ENCODE assay signal across 8 cellular contexts in genomic region chr20:58414786-58415185, GRCh38. TPM values are rescaled to one million over a fixed set of nuclear protein-coding genes. Genes with fewer than 3 reads are reported as not detected.
DNase-seq lines count a peak whose midpoint lies in the region; ATAC-seq and TF ChIP-seq lines count a peak whose summit lies in the region.
"Not testable (repeated sequence)": the region's sequence is repeated elsewhere in the genome, so short reads cannot be mapped to it uniquely, and the experiment has no call there.

No MANE protein-coding gene starts in this region.

- intact Hi-C loops in CD4-positive, alpha-beta memory T cell (cut with micrococcal nuclease); Caco-2 (cut with micrococcal nuclease; ENCODE audit: unreplicated experiment); naive thymus-derived CD4-positive, alpha-beta T cell (cut with micrococcal nuclease): not testable (repeated sequence)

- not testable (repeated sequence) for H3K9me3 Mint-ChIP-seq in CD4-positive, alpha-beta memory T cell; Caco-2 (ENCODE audit: unreplicated experiment); activated T-helper 17 cell treated with anti-CD3 and anti-CD28 coated beads, Interleukin-2, amount 50 U/mL, for 72 hours; activated naive CD8-positive, alpha-beta T cell (ENCODE audit: low read depth); effector memory CD8-positive, alpha-beta T cell; immature natural killer cell; naive thymus-derived CD4-positive, alpha-beta T cell

- H3K9me3 ChIP-seq in CD4-positive, alpha-beta memory T cell (ENCODE audit: control insufficient read depth in 1 of 2, low read length in 2 of 2); Caco-2; naive thymus-derived CD4-positive, alpha-beta T cell (ENCODE audit: control insufficient read depth in 2 of 3, low read length in 3 of 3); neutrophil: not testable (repeated sequence)

- H3K4me1 ChIP-seq in CD4-positive, alpha-beta memory T cell (ENCODE audit: insufficient read depth, low read length) = peaks cover 37% of the 10 kb centered on the region
- not testable (repeated sequence) for H3K4me1 ChIP-seq in Caco-2
- H3K4me1 ChIP-seq in naive thymus-derived CD4-positive, alpha-beta T cell (ENCODE audit: control insufficient read depth in 2 of 2, insufficient read depth in 2 of 2, low read length in 2 of 2) = peaks cover 12 to 19% of the 10 kb centered on the region in 2 donors
- peaks cover 35 to 40% of the 10 kb centered on the region in 2 experiments for H3K4me1 ChIP-seq in neutrophil (ENCODE audit: control insufficient read depth in 1 of 2, insufficient read depth in 1 of 2, low read depth in 1 of 2, low read length in 1 of 2)

- not testable (repeated sequence) for BruUV-seq in Caco-2 (replicated peaks; lab: Mats Ljungman, UMichigan)

- not testable (repeated sequence) for ATAC-seq in activated T-helper 17 cell treated with anti-CD3 and anti-CD28 coated beads, Interleukin-2, amount 50 U/mL, for 72 hours (replicated peaks); effector memory CD8-positive, alpha-beta T cell (replicated peaks); naive thymus-derived CD4-positive, alpha-beta T cell

- H3K27me3 Mint-ChIP-seq in CD4-positive, alpha-beta memory T cell; Caco-2 (ENCODE audit: insufficient read depth, unreplicated experiment); activated T-helper 17 cell treated with anti-CD3 and anti-CD28 coated beads, Interleukin-2, amount 50 U/mL, for 72 hours; activated naive CD8-positive, alpha-beta T cell; effector memory CD8-positive, alpha-beta T cell; immature natural killer cell (ENCODE audit: low read depth in 3 of 3); naive thymus-derived CD4-positive, alpha-beta T cell: not testable (repeated sequence)

- CTCF ChIA-PET in CD4-positive, alpha-beta memory T cell (lab: Charles Lee; ENCODE audit: partially characterized antibody); Caco-2 (lab: Charles Lee); naive thymus-derived CD4-positive, alpha-beta T cell (lab: Charles Lee): not testable (repeated sequence)

- peak overlapping the region in 1 of 8 donors; percentile 65 for H3K4me3 Mint-ChIP-seq in CD4-positive, alpha-beta memory T cell
- not testable (repeated sequence) for H3K4me3 Mint-ChIP-seq in Caco-2 (ENCODE audit: unreplicated experiment); activated T-helper 17 cell treated with anti-CD3 and anti-CD28 coated beads, Interleukin-2, amount 50 U/mL, for 72 hours; activated naive CD8-positive, alpha-beta T cell; effector memory CD8-positive, alpha-beta T cell; immature natural killer cell
- peak overlapping the region in 3 of 10 donors; percentile 12 to 48 (median 33) for H3K4me3 Mint-ChIP-seq in naive thymus-derived CD4-positive, alpha-beta T cell

- POLR2A ChIA-PET in CD4-positive, alpha-beta memory T cell (lab: Charles Lee; ENCODE audit: partially characterized antibody); Caco-2 (lab: Charles Lee); naive thymus-derived CD4-positive, alpha-beta T cell (lab: Charles Lee): not testable (repeated sequence)

- H3K27ac Mint-ChIP-seq in CD4-positive, alpha-beta memory T cell = peak overlapping the region in 5 of 7 donors; percentile 49 to 78 (median 52)
- peak overlapping the region; percentile 37 for H3K27ac Mint-ChIP-seq in Caco-2 (ENCODE audit: unreplicated experiment)
- H3K27ac Mint-ChIP-seq in activated T-helper 17 cell treated with anti-CD3 and anti-CD28 coated beads, Interleukin-2, amount 50 U/mL, for 72 hours = peak overlapping the region; percentile 34
- H3K27ac Mint-ChIP-seq in activated naive CD8-positive, alpha-beta T cell = peak overlapping the region; percentile 72
- H3K27ac Mint-ChIP-seq in effector memory CD8-positive, alpha-beta T cell = peak overlapping the region; percentile 20 to 91
- H3K27ac Mint-ChIP-seq in immature natural killer cell = peak overlapping the region in 5 of 6 donors; percentile 34 to 55 (median 45)
- H3K27ac Mint-ChIP-seq in naive thymus-derived CD4-positive, alpha-beta T cell = peak overlapping the region in 5 of 9 donors; percentile 2 to 80 (median 73)

- H3K27ac ChIP-seq in CD4-positive, alpha-beta memory T cell (ENCODE audit: low read depth, low read length); naive thymus-derived CD4-positive, alpha-beta T cell (ENCODE audit: low read depth, low read length): not testable (repeated sequence)
- peak overlapping the region; percentile 89 for H3K27ac ChIP-seq in neutrophil

- peaks cover 21 to 32% of the 10 kb centered on the region in 2 donors for H3K36me3 Mint-ChIP-seq in CD4-positive, alpha-beta memory T cell
- H3K36me3 Mint-ChIP-seq in Caco-2 (ENCODE audit: insufficient read depth, unreplicated experiment) (peaks cover 68% of the 10 kb centered on the region), immature natural killer cell (peaks cover 0 to 10% (median 9%) of the 10 kb centered on the region in 3 donors)
- H3K36me3 Mint-ChIP-seq in activated T-helper 17 cell treated with anti-CD3 and anti-CD28 coated beads, Interleukin-2, amount 50 U/mL, for 72 hours (ENCODE audit: low read depth) = peaks cover 47% of the 10 kb centered on the region
- H3K36me3 Mint-ChIP-seq in activated naive CD8-positive, alpha-beta T cell = peaks cover 13% of the 10 kb centered on the region
- not testable (repeated sequence) for H3K36me3 Mint-ChIP-seq in effector memory CD8-positive, alpha-beta T cell (ENCODE audit: insufficient read depth)
- peaks cover 6 to 31% (median 29%) of the 10 kb centered on the region in 5 donors for H3K36me3 Mint-ChIP-seq in naive thymus-derived CD4-positive, alpha-beta T cell

- peaks cover 25 to 63% (median 47%) of the 10 kb centered on the region in 4 donors for H3K4me1 Mint-ChIP-seq in CD4-positive, alpha-beta memory T cell
- peaks cover 29% of the 10 kb centered on the region for H3K4me1 Mint-ChIP-seq in Caco-2 (ENCODE audit: low read depth, unreplicated experiment)
- peaks cover 38% of the 10 kb centered on the region for H3K4me1 Mint-ChIP-seq in activated T-helper 17 cell treated with anti-CD3 and anti-CD28 coated beads, Interleukin-2, amount 50 U/mL, for 72 hours
- H3K4me1 Mint-ChIP-seq in activated naive CD8-positive, alpha-beta T cell (ENCODE audit: low read depth) = peaks cover 55% of the 10 kb centered on the region
- peaks cover 14 to 36% of the 10 kb centered on the region in 2 donors for H3K4me1 Mint-ChIP-seq in effector memory CD8-positive, alpha-beta T cell (ENCODE audit: low read depth in 2 of 2)
- H3K4me1 Mint-ChIP-seq in immature natural killer cell = peaks cover 35 to 58% of the 10 kb centered on the region in 2 donors
- H3K4me1 Mint-ChIP-seq in naive thymus-derived CD4-positive, alpha-beta T cell = peaks cover 21 to 65% (median 46%) of the 10 kb centered on the region in 7 donors

- not testable (repeated sequence) for TF ChIP-seq CTCF in Caco-2 (IDR thresholded peaks at IDR 0.05; ENCODE audit: insufficient read depth in 1 of 2, low read depth in 1 of 2, low read length in 1 of 2, severe bottlenecking in 1 of 2, unreplicated experiment in 1 of 2); neutrophil (IDR thresholded peaks at IDR 0.05)

- not testable (repeated sequence) for DNase-seq in CD4-positive, alpha-beta memory T cell; Caco-2; effector memory CD8-positive, alpha-beta T cell; immature natural killer cell; naive thymus-derived CD4-positive, alpha-beta T cell

- not testable (repeated sequence) for H3K27me3 ChIP-seq in CD4-positive, alpha-beta memory T cell (ENCODE audit: insufficient read depth, low read length); Caco-2 (replicated peaks; ENCODE audit: control insufficient read depth, insufficient read depth, low read length); naive thymus-derived CD4-positive, alpha-beta T cell (ENCODE audit: control insufficient read depth in 2 of 2, insufficient read depth in 2 of 2, low read length in 2 of 2); neutrophil

- H3K4me3 ChIP-seq in CD4-positive, alpha-beta memory T cell (ENCODE audit: low read length in 2 of 2); Caco-2 (ENCODE audit: low read depth, low read length); naive thymus-derived CD4-positive, alpha-beta T cell (ENCODE audit: low read length); neutrophil (ENCODE audit: low read depth in 1 of 2, low read length in 1 of 2): not testable (repeated sequence)

- not testable (repeated sequence) for H3K36me3 ChIP-seq in CD4-positive, alpha-beta memory T cell (ENCODE audit: insufficient read depth, low read length); Caco-2 (ENCODE audit: control insufficient read depth, insufficient read depth, low read length); neutrophil
- peaks cover 0 to 13% (median 5%) of the 10 kb centered on the region in 3 experiments for H3K36me3 ChIP-seq in naive thymus-derived CD4-positive, alpha-beta T cell (ENCODE audit: control insufficient read depth in 2 of 3, insufficient read depth in 3 of 3, low read length in 3 of 3)

RNA-seq across cellular contexts. Expression of gene VAPB, which starts 25.8 kb away (rescaled TPM):
- 10 to 100 TPM; 37.6 to 40.1 TPM for total RNA-seq in CD4-positive, alpha-beta memory T cell
- 10 to 100 TPM; 27.6 to 28.4 TPM for polyA plus RNA-seq in CD4-positive, alpha-beta memory T cell
- 182 and 186 TPM in 2 replicates for total RNA-seq in Caco-2 (2022)
- 10 to 100 TPM; 43.2 to 48.2 TPM for total RNA-seq in activated T-helper 17 cell treated with anti-CD3 and anti-CD28 coated beads, Interleukin-2, amount 50 U/mL, for 72 hours
- 10 to 100 TPM in 2 of 3 donors, 1 to 10 TPM in 1; 9.2 to 26.1 (median 22.8) TPM for polyA plus RNA-seq in immature natural killer cell
- total RNA-seq in naive thymus-derived CD4-positive, alpha-beta T cell = 10 to 100 TPM; 23.0 to 37.0 (median 27.6) TPM
- polyA plus RNA-seq in naive thymus-derived CD4-positive, alpha-beta T cell = 10 to 100 TPM; 21.9 to 24.3 TPM
